Comparison of ENCODE assay signal across 2 cellular contexts in genomic region chr19:860481-861098, GRCh38.
TF ChIP-seq lines count a peak whose summit lies in the region.

No MANE protein-coding gene starts in this region.

TF ChIP-seq in HEK293T, 16 proteins besides CTCF, POLR2A, EP300 and RAD21:
- TF ChIP-seq HDGF (IDR thresholded peaks at IDR 0.05; ENCODE audit: borderline replicate concordance) (no peak), NFRKB (IDR thresholded peaks at IDR 0.05) (no peak), ZNF384 (IDR thresholded peaks at IDR 0.05) (no peak), FOXA1 (IDR thresholded peaks at IDR 0.05) (no peak)
TF ChIP-seq in HEK293T: peak in this region for 0.

TF ChIP-seq in SK-N-SH, 30 proteins besides CTCF, POLR2A, EP300 and RAD21:
- TF ChIP-seq NRF1 (IDR thresholded peaks at IDR 0.05; ENCODE audit: low read depth, low read length) (peak; percentile 58), RXRA (IDR thresholded peaks at IDR 0.05; ENCODE audit: borderline replicate concordance, low read depth) (no peak)
